9 cellular contexts compared by ENCODE assay signal in genomic region chr22:37230673-37231405, GRCh38. TPM values are rescaled to one million over a fixed set of nuclear protein-coding genes. Genes with fewer than 3 reads are reported as not detected.
DNase-seq lines count a peak whose midpoint lies in the region; ATAC-seq and TF ChIP-seq lines count a peak whose summit lies in the region.
"Had no signal": no experiment of that assay in that cellular context is flagged by ENCODE, and none has a peak within 500 bp of the region (broad histone marks: within the 10 kb centered on the region; RNA-seq: fewer than 3 reads in every experiment).

No MANE protein-coding gene starts in this region.

- H3K4me1 ChIP-seq in colonic mucosa, result no peaks in the 10 kb centered on the region

- intact Hi-C loops in colonic mucosa (cut with DNase I), result no loop called here

- peak; percentile 36 for ATAC-seq in GM21528 (IDR thresholded peaks at IDR 0.05; ENCODE audit: low FRiP score, unreplicated experiment)
- peak; percentile 38 for ATAC-seq in stimulated activated naive CD8-positive, alpha-beta T cell treated with anti-CD3 and anti-CD28 coated beads, Interleukin-15, Interleukin-2, amounts not matched to agents 100 U/mL and 50 U/mL, for 24 hours
- no peak for ATAC-seq in HG03442 (IDR thresholded peaks at IDR 0.05; ENCODE audit: unreplicated experiment)

- no peaks in the 10 kb centered on the region for H3K27me3 ChIP-seq in colonic mucosa

- no peaks in the 10 kb centered on the region for H3K9me3 ChIP-seq in colonic mucosa

- no peaks in the 10 kb centered on the region for H3K36me3 ChIP-seq in colonic mucosa

- H3K9ac ChIP-seq in colonic mucosa (ENCODE audit: low read depth in 2 of 2, low read length in 2 of 2), result no peak overlapping the region

- DNase-seq in T follicular helper cell (ENCODE audit: low read depth) (peak; percentile 48), colonic mucosa (no peak), GDM1 (lab: John Stamatoyannopoulos, UW) (no peak), NCI-H1048 (lab: John Stamatoyannopoulos, UW) (no peak), DMS114 treated with DMSO at 0.1 percent for 48 hours (lab: John Stamatoyannopoulos, UW; ENCODE audit: unreplicated experiment) (no peak)
- peak; percentile 85 for DNase-seq in stimulated activated naive CD8-positive, alpha-beta T cell treated with anti-CD3 and anti-CD28 coated beads, Interleukin-15, Interleukin-2, amounts not matched to agents 100 U/mL and 50 U/mL, for 24 hours

- no peak for TF ChIP-seq CTCF in colonic mucosa (IDR thresholded peaks at IDR 0.05)

- no peak overlapping the region for H3K4me3 ChIP-seq in colonic mucosa

- H3K27ac ChIP-seq in colonic mucosa, result peak overlapping the region; percentile 40

RNA-seq across cellular contexts. Expression of gene RAC2, which starts 13.2 kb away (rescaled TPM):
- total RNA-seq in colonic mucosa, result 10 to 100 TPM; 27.4 to 27.6 TPM

RNA-seq across cellular contexts. Expression of gene SSTR3, which starts 18.6 kb away (rescaled TPM):
- total RNA-seq in colonic mucosa, result under 1 TPM in 1 of 2 donors, not detected in 1; 0.12 TPM
- total RNA-seq: subcutaneous adipose tissue had no signal

RNA-seq across cellular contexts. Expression of gene C1QTNF6, which starts 42.8 kb away (rescaled TPM):
- 10 to 100 TPM in 1 of 2 donors, 1 to 10 TPM in 1; 9.3 to 16.7 TPM for total RNA-seq in colonic mucosa

RNA-seq across cellular contexts. Expression of gene CYTH4, which starts 51.5 kb away (rescaled TPM):
- total RNA-seq in colonic mucosa, result 1 to 10 TPM; 3.0 to 7.4 TPM

Comparison
In these comparisons a context has a peak if more than half of its experiments do, and no peak if none do; other contexts are left out.
1. DNase-seq: peak in T follicular helper cell (single experiment) and stimulated activated naive CD8-positive, alpha-beta T cell treated with anti-CD3 and anti-CD28 coated beads, Interleukin-15, Interleukin-2, amounts not matched to agents 100 U/mL and 50 U/mL, for 24 hours (single experiment); none in colonic mucosa (single experiment), GDM1 (single experiment), NCI-H1048 (single experiment) and DMS114 treated with DMSO at 0.1 percent for 48 hours (single experiment).